In the genomic region with DNA sequence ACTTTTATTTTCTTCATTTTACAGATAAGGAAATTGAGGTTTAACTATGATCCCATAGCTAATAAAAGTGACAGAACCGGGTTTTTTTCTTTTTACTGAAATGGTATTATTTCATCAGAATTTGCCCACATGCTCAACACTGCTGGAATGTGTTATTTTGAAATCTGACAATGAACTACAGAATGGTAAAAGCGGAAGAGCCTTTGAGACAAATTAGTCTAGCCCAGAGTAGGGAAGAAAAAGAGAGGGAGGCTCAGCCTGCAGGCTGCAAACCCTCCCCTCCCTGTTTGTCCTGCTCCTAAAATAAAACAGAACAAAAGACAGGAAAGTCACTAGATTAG, we compare ENCODE assay signal across 8 cellular contexts.
DNase-seq lines count a peak whose midpoint lies in the region; ATAC-seq and TF ChIP-seq lines count a peak whose summit lies in the region.

No MANE protein-coding gene starts in this region.

- peaks cover 13% of the 10 kb centered on the region for H3K36me3 Mint-ChIP-seq in stimulated activated effector memory CD8-positive, alpha-beta T cell treated with anti-CD3 and anti-CD28 coated beads, Interleukin-12 subunit alpha, Interleukin-12 subunit beta, amount 100 ng/mL, for 72 hours

- TF ChIP-seq CTCF in WERI-Rb-1 (IDR thresholded peaks at IDR 0.05; ENCODE audit: low read depth, low read length): no peak
- TF ChIP-seq CTCF in cardiac muscle cell (IDR thresholded peaks at IDR 0.05; ENCODE audit: low read depth, low read length): no peak

- H3K9me3 ChIP-seq in WERI-Rb-1 (ENCODE audit: severe bottlenecking): peaks cover 2% of the 10 kb centered on the region
- H3K9me3 ChIP-seq in cardiac muscle cell (ENCODE audit: low read depth): no peaks in the 10 kb centered on the region

- no peak overlapping the region for H3K4me3 ChIP-seq in WERI-Rb-1 (ENCODE audit: low read depth, low read length)
- H3K4me3 ChIP-seq in cardiac muscle cell: no peak overlapping the region

- no peaks in the 10 kb centered on the region for H3K36me3 ChIP-seq in WERI-Rb-1
- H3K36me3 ChIP-seq in cardiac muscle cell: no peaks in the 10 kb centered on the region

- ATAC-seq in HG03064 (IDR thresholded peaks at IDR 0.05; ENCODE audit: low read depth, unreplicated experiment) (peak; percentile 11), GM18511 (IDR thresholded peaks at IDR 0.05; ENCODE audit: unreplicated experiment) (no peak), GM21529 (IDR thresholded peaks at IDR 0.05; ENCODE audit: unreplicated experiment) (no peak)
- ATAC-seq in stimulated activated effector memory CD8-positive, alpha-beta T cell treated with anti-CD3 and anti-CD28 coated beads, Interleukin-12 subunit alpha, Interleukin-12 subunit beta, amount 100 ng/mL, for 72 hours: no peak

- peaks cover 38% of the 10 kb centered on the region for H3K4me1 ChIP-seq in cardiac muscle cell (ENCODE audit: low read depth)

- H3K27ac Mint-ChIP-seq in stimulated activated effector memory CD8-positive, alpha-beta T cell treated with anti-CD3 and anti-CD28 coated beads, Interleukin-12 subunit alpha, Interleukin-12 subunit beta, amount 100 ng/mL, for 72 hours: peak overlapping the region; percentile 98

- peaks cover 57% of the 10 kb centered on the region for H3K4me1 Mint-ChIP-seq in stimulated activated effector memory CD8-positive, alpha-beta T cell treated with anti-CD3 and anti-CD28 coated beads, Interleukin-12 subunit alpha, Interleukin-12 subunit beta, amount 100 ng/mL, for 72 hours

- no peak for DNase-seq in WERI-Rb-1
- no peak for DNase-seq in cardiac muscle cell (ENCODE audit: low read depth in 1 of 2, low spot score in 1 of 2)
- no peak for DNase-seq in stimulated activated effector memory CD8-positive, alpha-beta T cell treated with anti-CD3 and anti-CD28 coated beads, Interleukin-12 subunit alpha, Interleukin-12 subunit beta, amount 100 ng/mL, for 72 hours (ENCODE audit: low spot score in 2 of 2)
- no peak for DNase-seq in RPMI8226
- DNase-seq in NCI-H1694 (lab: John Stamatoyannopoulos, UW): no peak

- H3K9me3 Mint-ChIP-seq in stimulated activated effector memory CD8-positive, alpha-beta T cell treated with anti-CD3 and anti-CD28 coated beads, Interleukin-12 subunit alpha, Interleukin-12 subunit beta, amount 100 ng/mL, for 72 hours: peaks cover 6% of the 10 kb centered on the region

- H3K27ac ChIP-seq in WERI-Rb-1 (peak overlapping the region; percentile 91), cardiac muscle cell (peak overlapping the region; percentile 89)

- H3K27me3 ChIP-seq in WERI-Rb-1 (ENCODE audit: insufficient read depth, low read depth, severe bottlenecking) (no peaks in the 10 kb centered on the region), cardiac muscle cell (no peaks in the 10 kb centered on the region)

- H3K4me3 Mint-ChIP-seq in stimulated activated effector memory CD8-positive, alpha-beta T cell treated with anti-CD3 and anti-CD28 coated beads, Interleukin-12 subunit alpha, Interleukin-12 subunit beta, amount 100 ng/mL, for 72 hours: peak overlapping the region; percentile 48
